18 cellular contexts compared by ENCODE assay signal in the genomic region with DNA sequence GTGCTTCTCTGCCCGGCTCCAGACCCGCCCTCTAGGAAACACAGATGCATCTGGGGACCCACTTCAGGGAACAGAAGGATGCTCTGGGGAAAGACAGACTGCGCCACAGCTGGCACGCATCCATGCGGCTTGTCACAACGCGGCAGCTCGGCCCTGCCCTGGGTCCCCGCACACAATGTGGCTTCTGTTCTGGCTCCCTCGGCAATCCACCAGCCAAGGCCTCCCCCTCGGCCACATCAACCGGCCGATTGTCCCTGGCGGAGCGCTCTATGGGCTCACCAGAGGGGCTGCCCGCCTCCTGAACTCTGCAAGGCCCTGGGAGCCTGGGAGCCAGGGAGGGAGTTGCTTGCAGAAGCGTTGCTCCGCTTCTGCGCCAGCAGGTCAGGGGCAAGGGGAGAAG. TPM values are rescaled to one million over a fixed set of nuclear protein-coding genes. Genes with fewer than 3 reads are reported as not detected.
DNase-seq lines count a peak whose midpoint lies in the region; ATAC-seq, FAIRE-seq and TF ChIP-seq lines count a peak whose summit lies in the region.
"Had no signal": no experiment of that assay in that cellular context is flagged by ENCODE, and none has a peak within 500 bp of the region (broad histone marks: within the 10 kb centered on the region; RNA-seq: fewer than 3 reads in every experiment).

No MANE protein-coding gene starts in this region.

- 0 out of 4 replicates have a peak overlapping the region, but pooled peaks of 1 of the 2 experiments have one; percentile 57 for H3K9ac ChIP-seq in K562 (ENCODE audit: insufficient read depth in 1 of 2, low read depth in 2 of 2, low read length in 2 of 2)

- no peak for TF ChIP-seq CTCF in K562 (IDR thresholded peaks at IDR 0.05 in 2 of 3, conservative IDR thresholded peaks at IDR 0.05 in 1 of 3; ENCODE audit: insufficient read depth in 2 of 3, low read depth in 1 of 3, low read length in 3 of 3)

- intact Hi-C loops in K562 (cut with micrococcal nuclease) = no loop called here

- H3K9me3 ChIP-seq in K562 (replicated peaks; ENCODE audit: control insufficient read depth, insufficient read depth, low read depth, low read length) = no peaks in the 10 kb centered on the region

- H3K9me3 Mint-ChIP-seq in activated CD4-positive, alpha-beta memory T cell treated with anti-CD3 and anti-CD28 coated beads, Interleukin-2, amount 10 ng/mL, durations not matched to agents 7 days and 5 days = no peaks in the 10 kb centered on the region
- H3K9me3 Mint-ChIP-seq: HFFc6; naive thymus-derived CD8-positive, alpha-beta T cell had no signal

- no peak overlapping the region for H3K4me3 ChIP-seq in K562

- H3K36me3 ChIP-seq in K562 (ENCODE audit: control insufficient read depth, insufficient read depth, low read length) = peaks cover 9% of the 10 kb centered on the region; the same call in 2 of the 3 replicates

- H3K4me2 ChIP-seq in K562 (ENCODE audit: insufficient read depth, low read length) = no peak overlapping the region

- CTCF ChIA-PET in K562 (lab: Yijun Ruan, JAX; ENCODE audit: low intra/inter-chr PET ratio) = no interaction called here
- CTCF ChIA-PET in activated CD4-positive, alpha-beta memory T cell treated with anti-CD3 and anti-CD28 coated beads, Interleukin-2, amount 10 ng/mL, durations not matched to agents 7 days and 5 days (lab: Charles Lee) = no interaction called here

- H3K27me3 ChIP-seq in K562 (ENCODE audit: control insufficient read depth in 2 of 2, insufficient read depth in 2 of 2, low read length in 2 of 2) = no peaks in the 10 kb centered on the region

- ATAC-seq in K562 (no peak), GM19463 (IDR thresholded peaks at IDR 0.05; ENCODE audit: unreplicated experiment) (no peak)
- ATAC-seq: activated CD4-positive, alpha-beta T cell treated with anti-CD3 and anti-CD28 coated beads for 36 hours; naive thymus-derived CD8-positive, alpha-beta T cell had no signal

- in situ Hi-C loops in K562 (cut with MboI) = no loop called here

- no peak overlapping the region for H3K4me3 Mint-ChIP-seq in activated CD4-positive, alpha-beta memory T cell treated with anti-CD3 and anti-CD28 coated beads, Interleukin-2, amount 10 ng/mL, durations not matched to agents 7 days and 5 days
- H3K4me3 Mint-ChIP-seq: activated CD4-positive, alpha-beta T cell treated with anti-CD3 and anti-CD28 coated beads for 36 hours; HFFc6; naive thymus-derived CD8-positive, alpha-beta T cell had no signal

- POLR2A ChIA-PET in K562 (lab: Yijun Ruan, JAX) = no interaction called here
- POLR2A ChIA-PET in activated CD4-positive, alpha-beta memory T cell treated with anti-CD3 and anti-CD28 coated beads, Interleukin-2, amount 10 ng/mL, durations not matched to agents 7 days and 5 days (lab: Charles Lee) = no interaction called here

- H3K4me1 ChIP-seq in K562 (replicated peaks in 1 of 2; ENCODE audit: control insufficient read depth in 2 of 2, insufficient read depth in 2 of 2, low read length in 2 of 2) = peaks cover 30 to 48% of the 10 kb centered on the region in 2 experiments

- peaks cover 6% of the 10 kb centered on the region for H3K36me3 Mint-ChIP-seq in activated CD4-positive, alpha-beta memory T cell treated with anti-CD3 and anti-CD28 coated beads, Interleukin-2, amount 10 ng/mL, durations not matched to agents 7 days and 5 days (ENCODE audit: low read depth)

- no peak for FAIRE-seq in K562 (lab: Jason Lieb, UNC)
- FAIRE-seq: small intestine had no signal

- DNase-seq in NCI-H1105 (lab: John Stamatoyannopoulos, UW) (peak; percentile 8), NCI-H1105 treated with DMSO at 0.1 percent for 48 hours (lab: John Stamatoyannopoulos, UW) (no peak), K562 (ENCODE audit: extremely low read depth in 1 of 4, low spot score in 3 of 4) (no peak), left kidney (ENCODE audit: low read depth, low spot score) (peak; percentile 49), superior temporal gyrus (ENCODE audit: extremely low spot score) (peak; percentile 97), SKM-1 treated with dmso at 0.1 percent for 144 hours (lab: John Stamatoyannopoulos, UW; ENCODE audit: unreplicated experiment) (no peak)
- DNase-seq in activated CD4-positive, alpha-beta memory T cell treated with anti-CD3 and anti-CD28 coated beads, Interleukin-2, amount 10 ng/mL, durations not matched to agents 7 days and 5 days = no peak
- DNase-seq: 8988T; activated CD4-positive, alpha-beta T cell treated with anti-CD3 and anti-CD28 coated beads for 36 hours; activated T-cell treated with anti-CD3 and anti-CD28 coated beads, Interleukin-2, amount 50 U/mL, for 48 hours; COR-L47; HFFc6; MM.1S; NCI-H446; OCI-M1; small intestine had no signal

- no peak overlapping the region for H3K27ac ChIP-seq in K562 (ENCODE audit: extremely low read depth, low read depth, low read length)

- no TSS peak for BruUV-seq in K562 (replicated peaks; lab: Mats Ljungman, UMichigan)

- peaks cover 33% of the 10 kb centered on the region for H3K4me1 Mint-ChIP-seq in activated CD4-positive, alpha-beta memory T cell treated with anti-CD3 and anti-CD28 coated beads, Interleukin-2, amount 10 ng/mL, durations not matched to agents 7 days and 5 days

- TF ChIP-seq EP300 in K562 (IDR thresholded peaks at IDR 0.05; ENCODE audit: low read length) = no peak

- no peak for TF ChIP-seq POLR2A in K562 (conservative IDR thresholded peaks at IDR 0.05)

- peaks cover 21% of the 10 kb centered on the region for H3K9me1 ChIP-seq in K562 (ENCODE audit: control insufficient read depth, insufficient read depth, low read length)

- H2AFZ ChIP-seq in K562 (ENCODE audit: low read depth, low read length) = no peak overlapping the region

- peaks cover 88% of the 10 kb centered on the region for H3K79me2 ChIP-seq in K562 (ENCODE audit: control insufficient read depth, insufficient read depth, low read length)

- H4K20me1 ChIP-seq in K562 (replicated peaks; ENCODE audit: control insufficient read depth, insufficient read depth, low read length) = peaks cover 33% of the 10 kb centered on the region; the same call in 1 of the 2 replicates

- TF ChIP-seq RAD21 in K562 (CRISPR knock-in tag; conservative IDR thresholded peaks at IDR 0.05 in 1 of 2, IDR thresholded peaks at IDR 0.05 in 1 of 2) = no peak

- 94% methylated on average over 14 of the region's 19 CpGs for WGBS in K562 (ENCODE audit: insufficient coverage, low coverage, missing lambda C conversion rate)

- H3K27me3 Mint-ChIP-seq in activated CD4-positive, alpha-beta memory T cell treated with anti-CD3 and anti-CD28 coated beads, Interleukin-2, amount 10 ng/mL, durations not matched to agents 7 days and 5 days = no peaks in the 10 kb centered on the region
- H3K27me3 Mint-ChIP-seq: activated CD4-positive, alpha-beta T cell treated with anti-CD3 and anti-CD28 coated beads for 36 hours; naive thymus-derived CD8-positive, alpha-beta T cell had no signal

- no peak overlapping the region for H3K27ac Mint-ChIP-seq in activated CD4-positive, alpha-beta memory T cell treated with anti-CD3 and anti-CD28 coated beads, Interleukin-2, amount 10 ng/mL, durations not matched to agents 7 days and 5 days
- H3K27ac Mint-ChIP-seq: activated CD4-positive, alpha-beta T cell treated with anti-CD3 and anti-CD28 coated beads for 36 hours; HFFc6 had no signal

TF ChIP-seq in K562, 482 proteins besides CTCF, POLR2A, EP300 and RAD21:
- no peak for TF ChIP-seq GTF2F1 (IDR thresholded peaks at IDR 0.05; ENCODE audit: low read depth, low read length)
- peak; percentile 42; the same call in 1 of the 2 replicates for TF ChIP-seq POLR2G (IDR thresholded peaks at IDR 0.05; ENCODE audit: low read depth, low read length)
TF ChIP-seq in K562: peak in this region for 1.

RNA-seq across cellular contexts. Expression of a gene that starts 38.1 kb away (rescaled TPM):
- total RNA-seq in K562 (2011; cell fraction: chromatin; rRNA removed; ENCODE audit: low replicate concordance) = 19.8 and 49.9 TPM in 2 replicates
- total RNA-seq in K562 (2011; cell fraction: nucleolus; rRNA removed) = 31.4 and 31.6 TPM in 2 replicates
- total RNA-seq in K562 (2011; cell fraction: nucleoplasm; rRNA removed) = 16.6 and 20.8 TPM in 2 replicates
- total RNA-seq in K562 (2014; rRNA removed) = 15.4 and 20.0 TPM in 2 replicates
- 4.2 and 5.0 TPM in 2 replicates for total RNA-seq in K562 (2014; rRNA removed; fragmentation: Illumina TruSeq; extraction: Trizol)
- 16.1 and 16.7 TPM in 2 replicates for total RNA-seq in K562 (2015; rRNA removed; fragmentation: Illumina TruSeq; extraction: Trizol)
- 63.5 and 67.6 TPM in 2 replicates for total RNA-seq in K562 (2021)
- polyA plus RNA-seq in K562 (2011; rRNA removed) = 9.4 and 16.8 TPM in 2 replicates
- polyA plus RNA-seq in K562 (2011; cell fraction: cytosol; rRNA removed) = 12.6 and 29.0 TPM in 2 replicates
- 37.6 and 84.7 TPM in 2 replicates for polyA plus RNA-seq in K562 (2011; cell fraction: nucleus; rRNA removed)
- 36.7 and 56.3 TPM in 2 replicates for polyA plus RNA-seq in K562 (2012)
- polyA plus RNA-seq in K562 (2014; fragmentation: Illumina TruSeq; extraction: Trizol) = 20.0 and 33.6 TPM in 2 replicates
- polyA plus RNA-seq in K562 (2014; fragmentation: Nextera tagmentation; extraction: Ambion mirVana) = under 1 TPM; 0.23 to 0.35 TPM
- polyA plus RNA-seq in K562 (2014; rRNA removed) = 25.1 and 31.8 TPM in 2 replicates
- 4.5 and 7.6 TPM in 2 replicates for polyA minus RNA-seq in K562 (2011; rRNA and poly(A)+ RNA removed)
- polyA minus RNA-seq in K562 (2011; cell fraction: cytosol; rRNA and poly(A)+ RNA removed) = 38.5 and 38.8 TPM in 2 replicates
- polyA minus RNA-seq in K562 (2011; cell fraction: nucleus; rRNA and poly(A)+ RNA removed) = 9.6 and 11.2 TPM in 2 replicates
- 10 to 100 TPM; 35.6 to 37.2 TPM for total RNA-seq in activated CD4-positive, alpha-beta memory T cell treated with anti-CD3 and anti-CD28 coated beads, Interleukin-2, amount 10 ng/mL, durations not matched to agents 7 days and 5 days

Comparison
In these comparisons a context has a peak if more than half of its experiments do, and no peak if none do; other contexts are left out.
1. DNase-seq: peak in NCI-H1105 (single experiment), left kidney (single experiment) and superior temporal gyrus (single experiment); none in NCI-H1105 treated with DMSO at 0.1 percent for 48 hours (single experiment), K562 (0 of 4), SKM-1 treated with dmso at 0.1 percent for 144 hours (single experiment) and activated CD4-positive, alpha-beta memory T cell treated with anti-CD3 and anti-CD28 coated beads, Interleukin-2, amount 10 ng/mL, durations not matched to agents 7 days and 5 days (single experiment).